8 cellular contexts compared by ENCODE assay signal in the genomic region with DNA sequence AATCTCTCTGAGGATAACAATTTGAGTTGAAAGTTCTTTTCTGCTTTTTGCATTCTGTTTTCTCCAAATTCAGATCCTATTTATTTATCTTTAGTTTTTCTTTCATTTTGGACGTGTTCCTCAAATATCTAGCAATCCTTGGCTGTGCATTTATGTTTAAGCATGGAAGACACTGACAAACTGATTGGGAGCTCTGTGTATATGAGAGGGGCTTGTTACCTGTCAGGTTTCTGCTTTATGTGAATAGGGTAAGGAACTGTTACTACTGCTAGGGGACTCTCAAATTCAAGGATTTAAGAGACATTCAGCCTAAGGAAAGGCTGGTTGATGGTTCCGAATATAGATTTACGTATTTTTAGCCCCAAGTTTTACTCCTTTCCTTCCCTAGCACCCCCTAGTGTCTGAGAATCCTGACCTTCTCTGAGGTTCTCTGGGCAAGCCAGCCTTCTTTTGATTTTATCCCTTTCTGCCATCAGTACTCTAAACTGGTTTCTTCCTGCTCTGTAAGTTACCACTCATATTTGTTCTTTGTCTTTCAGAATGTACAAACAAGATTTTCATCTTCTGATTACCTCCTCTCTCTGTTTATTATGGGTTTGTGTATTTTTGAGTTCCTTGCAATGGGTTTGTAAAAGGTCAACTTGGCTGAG. TPM values are rescaled to one million over a fixed set of nuclear protein-coding genes. Genes with fewer than 3 reads are reported as not detected.
DNase-seq lines count a peak whose midpoint lies in the region; ATAC-seq and TF ChIP-seq lines count a peak whose summit lies in the region.

No MANE protein-coding gene starts in this region.

- no peaks in the 10 kb centered on the region for H3K27me3 Mint-ChIP-seq in activated naive CD8-positive, alpha-beta T cell treated with anti-CD3 and anti-CD28 coated beads for 36 hours

- no peak overlapping the region for H3K4me3 ChIP-seq in HFF-Myc (replicated peaks; ENCODE audit: low read depth, low read length)

- H3K27ac Mint-ChIP-seq in activated naive CD8-positive, alpha-beta T cell treated with anti-CD3 and anti-CD28 coated beads for 36 hours, result peak overlapping the region; percentile 79

- H3K9me3 Mint-ChIP-seq in activated naive CD8-positive, alpha-beta T cell treated with anti-CD3 and anti-CD28 coated beads for 36 hours, result peaks cover 2% of the 10 kb centered on the region

- peaks cover 42% of the 10 kb centered on the region for H3K4me1 Mint-ChIP-seq in activated naive CD8-positive, alpha-beta T cell treated with anti-CD3 and anti-CD28 coated beads for 36 hours

- H3K36me3 Mint-ChIP-seq in activated naive CD8-positive, alpha-beta T cell treated with anti-CD3 and anti-CD28 coated beads for 36 hours, result peaks cover 41% of the 10 kb centered on the region

- ATAC-seq in GM19467 (IDR thresholded peaks at IDR 0.05; ENCODE audit: unreplicated experiment), result no peak
- no peak for ATAC-seq in GM21576 (IDR thresholded peaks at IDR 0.05; ENCODE audit: unreplicated experiment)
- no peak for ATAC-seq in HG03139 (IDR thresholded peaks at IDR 0.05; ENCODE audit: unreplicated experiment)

- DNase-seq in AG20443 (ENCODE audit: low spot score), result peak; percentile 25
- DNase-seq in HFF-Myc (ENCODE audit: extremely low read depth, low read depth), result no peak
- DNase-seq in activated naive CD8-positive, alpha-beta T cell treated with anti-CD3 and anti-CD28 coated beads for 36 hours, result no peak
- DNase-seq in medulla oblongata (ENCODE audit: extremely low spot score), result peak; percentile 9
- DNase-seq in DMS53 treated with DMSO at 0.1 percent for 48 hours (lab: John Stamatoyannopoulos, UW; ENCODE audit: unreplicated experiment), result no peak

- peak; percentile 31 for TF ChIP-seq CTCF in HFF-Myc (IDR thresholded peaks at IDR 0.05; ENCODE audit: low read depth, low read length, missing control alignments)

- H3K4me3 Mint-ChIP-seq in activated naive CD8-positive, alpha-beta T cell treated with anti-CD3 and anti-CD28 coated beads for 36 hours, result peak overlapping the region; percentile 59

RNA-seq across cellular contexts. Expression of a gene that starts 30.5 kb away (rescaled TPM):
- 10 to 100 TPM; 48.5 to 51.8 TPM for total RNA-seq in activated naive CD8-positive, alpha-beta T cell treated with anti-CD3 and anti-CD28 coated beads for 36 hours

Comparison
In these comparisons a context has a peak if more than half of its experiments do, and no peak if none do; other contexts are left out.
1. DNase-seq: peak in AG20443 (single experiment) and medulla oblongata (single experiment); none in HFF-Myc (single experiment), activated naive CD8-positive, alpha-beta T cell treated with anti-CD3 and anti-CD28 coated beads for 36 hours (single experiment) and DMS53 treated with DMSO at 0.1 percent for 48 hours (single experiment).